Comparison of ENCODE assay signal across 26 cellular contexts in the genomic region with DNA sequence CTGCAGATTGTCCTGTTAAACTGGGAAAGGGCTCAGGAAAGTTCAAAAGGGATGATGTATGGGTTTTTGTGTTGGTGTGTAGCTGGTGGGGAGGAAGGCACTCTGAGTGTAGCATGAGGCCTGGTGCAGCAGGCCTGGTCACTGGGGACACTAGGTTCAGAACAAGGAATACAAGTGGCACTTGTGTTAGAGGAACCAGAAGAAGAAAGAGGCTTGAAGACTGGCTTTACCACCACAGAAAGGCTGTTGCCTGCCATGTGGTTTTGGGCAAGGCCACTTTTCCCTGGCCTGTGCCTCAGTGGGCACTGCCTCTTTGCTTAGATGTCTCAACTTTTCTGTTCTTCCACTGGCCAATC.
DNase-seq lines count a peak whose midpoint lies in the region; TF ChIP-seq lines count a peak whose summit lies in the region.
"Had no signal": no experiment of that assay in that cellular context is flagged by ENCODE, and none has a peak within 500 bp of the region (broad histone marks: within the 10 kb centered on the region; RNA-seq: fewer than 3 reads in every experiment).

No MANE protein-coding gene starts in this region.

- no peak overlapping the region for H3K4me3 ChIP-seq in KMS-11 (IDR thresholded peaks at IDR 0.05; ENCODE audit: insufficient read depth, low read depth, low read length)
- H3K4me3 ChIP-seq in endodermal cell (ENCODE audit: low read length) = no peak overlapping the region
- no peak overlapping the region for H3K4me3 ChIP-seq in stomach
- no peak overlapping the region for H3K4me3 ChIP-seq in MM.1S (ENCODE audit: low read length)
- H3K4me3 ChIP-seq: Peyer's patch, psoas muscle, transverse colon had no signal

- no peaks in the 10 kb centered on the region for H3K27me3 ChIP-seq in KMS-11 (ENCODE audit: insufficient read depth, low read depth)
- no peaks in the 10 kb centered on the region for H3K27me3 ChIP-seq in endodermal cell (ENCODE audit: control insufficient read depth, insufficient read depth, low read length, poor library complexity, severe bottlenecking)
- no peaks in the 10 kb centered on the region for H3K27me3 ChIP-seq in stomach
- H3K27me3 ChIP-seq in MM.1S (replicated peaks; ENCODE audit: insufficient read depth, low read length) = no peaks in the 10 kb centered on the region
- H3K27me3 ChIP-seq: neutrophil, Peyer's patch, transverse colon had no signal

- no peaks in the 10 kb centered on the region for H3K36me3 Mint-ChIP-seq in endodermal cell (ENCODE audit: low read depth)
- H3K36me3 Mint-ChIP-seq: CD14-positive monocyte had no signal

- intact Hi-C loops in stomach (cut with DNase I; ENCODE audit: low total_unique reads) = no loop called here

- H3K9ac ChIP-seq in KMS-11 = no peak overlapping the region
- H3K9ac ChIP-seq in endodermal cell (ENCODE audit: extremely low read depth, low read length, poor library complexity, severe bottlenecking) = no peak overlapping the region
- no peak overlapping the region for H3K9ac ChIP-seq in MM.1S (ENCODE audit: low read length)

- no peaks in the 10 kb centered on the region for H3F3A ChIP-seq in MM.1S (ENCODE audit: insufficient read depth, low read length)

- H3K4me1 ChIP-seq in KMS-11 (ENCODE audit: low read depth, poor library complexity, severe bottlenecking) = peaks cover 14% of the 10 kb centered on the region
- peaks cover 30% of the 10 kb centered on the region for H3K4me1 ChIP-seq in endodermal cell (ENCODE audit: control insufficient read depth, insufficient read depth, low read length)
- H3K4me1 ChIP-seq in stomach = peaks cover 36 to 88% (median 72%) of the 10 kb centered on the region in 4 donors
- peaks cover 8% of the 10 kb centered on the region for H3K4me1 ChIP-seq in MM.1S (ENCODE audit: low read length)

- H3K4me2 ChIP-seq in KMS-11 (peak overlapping the region; percentile 11; the same call in 1 of the 2 replicates), MM.1S (ENCODE audit: low read depth, low read length) (no peak overlapping the region)

- TF ChIP-seq CTCF in KMS-11 (conservative IDR thresholded peaks at IDR 0.05; ENCODE audit: low read depth, low read length) (no peak), endodermal cell (conservative IDR thresholded peaks at IDR 0.05) (no peak), stomach (IDR thresholded peaks at IDR 0.05) (no peak), MM.1S (IDR thresholded peaks at IDR 0.05; ENCODE audit: low read length) (no peak)

- H3K27ac Mint-ChIP-seq in endodermal cell = peak overlapping the region; percentile 62
- H3K27ac Mint-ChIP-seq: CD14-positive monocyte had no signal

- H3K9me3 Mint-ChIP-seq in endodermal cell = no peaks in the 10 kb centered on the region
- H3K9me3 Mint-ChIP-seq: CD14-positive monocyte had no signal

- H3K79me2 ChIP-seq in KMS-11 (ENCODE audit: insufficient read depth, low read depth) (no peaks in the 10 kb centered on the region), MM.1S (ENCODE audit: low read length) (no peaks in the 10 kb centered on the region)

- H2AFZ ChIP-seq in KMS-11 (ENCODE audit: low read depth) (no peak overlapping the region), MM.1S (ENCODE audit: low read length) (no peak overlapping the region)

- no peaks in the 10 kb centered on the region for H3K9me3 ChIP-seq in endodermal cell (ENCODE audit: control insufficient read depth, low read length)
- H3K9me3 ChIP-seq in stomach = no peaks in the 10 kb centered on the region
- H3K9me3 ChIP-seq in MM.1S (replicated peaks; ENCODE audit: insufficient read depth, low read length) = no peaks in the 10 kb centered on the region
- H3K9me3 ChIP-seq: neutrophil, Peyer's patch, psoas muscle, transverse colon had no signal

- H3K4me3 Mint-ChIP-seq in endodermal cell = no peak overlapping the region
- H3K4me3 Mint-ChIP-seq: CD14-positive monocyte had no signal

- TF ChIP-seq EP300 in stomach (IDR thresholded peaks at IDR 0.05) = no peak

- DNase-seq in NCI-H2029 treated with DMSO at 0.1 percent for 48 hours (lab: John Stamatoyannopoulos, UW) = peak; percentile 19
- no peak for DNase-seq in NCI-H2029 (lab: John Stamatoyannopoulos, UW)
- no peak for DNase-seq in endodermal cell
- DNase-seq in stomach = no peak
- DNase-seq in MM.1S = no peak
- DNase-seq in anterior cingulate cortex (lab: John Stamatoyannopoulos, UW) = no peak
- no peak for DNase-seq in stimulated activated naive CD4-positive, alpha-beta T cell treated with Interleukin-2 at 50 U/mL for 16 hours (lab: John Stamatoyannopoulos, UW)
- DNase-seq: activated CD4-positive, alpha-beta T cell treated with anti-CD3 and anti-CD28 coated beads for 48 hours; activated gamma-delta T cell treated with Interleukin-2 at 50 U/mL for 16 hours; central memory CD4-positive, alpha-beta T cell; cortex of kidney; effector memory CD4-positive, alpha-beta T cell; erythroblast; GOT3; NCI-H1048; NCI-H2171 treated with DMSO at 0.1 percent for 48 hours; NCI-H524 treated with DMSO at 0.1 percent for 48 hours; Peyer's patch; psoas muscle; SHP77 treated with DMSO at 0.1 percent for 48 hours; stimulated activated CD4-positive, alpha-beta T cell treated with anti-CD3 and anti-CD28 coated beads, Interleukin-12 subunit alpha, Interleukin-12 subunit beta, amount 100 ng/mL, for 4 hours; stimulated activated CD4-positive, alpha-beta T cell treated with anti-CD3 and anti-CD28 coated beads, Interleukin-2, amount 100 ng/mL, for 48 hours; transverse colon had no signal

- no peaks in the 10 kb centered on the region for H3K27me3 Mint-ChIP-seq in endodermal cell (ENCODE audit: insufficient read depth)

- no peaks in the 10 kb centered on the region for H3K9me2 ChIP-seq in MM.1S (replicated peaks; ENCODE audit: insufficient read depth, low read length)

- no peak for TF ChIP-seq POLR2A in stomach (IDR thresholded peaks at IDR 0.05)

- H3K36me3 ChIP-seq in KMS-11 (ENCODE audit: insufficient read depth) (no peaks in the 10 kb centered on the region), endodermal cell (ENCODE audit: control insufficient read depth, insufficient read depth, low read length) (no peaks in the 10 kb centered on the region), stomach (no peaks in the 10 kb centered on the region), MM.1S (replicated peaks; ENCODE audit: insufficient read depth, low read length) (no peaks in the 10 kb centered on the region)
- H3K36me3 ChIP-seq: neutrophil, Peyer's patch, transverse colon had no signal

- H3K27ac ChIP-seq in KMS-11 = no peak overlapping the region
- H3K27ac ChIP-seq in endodermal cell (ENCODE audit: low read depth, low read length) = no peak overlapping the region
- peak overlapping the region in 4 of 5 donors; percentile 22 to 46 (median 32) for H3K27ac ChIP-seq in stomach
- H3K27ac ChIP-seq in MM.1S (ENCODE audit: low read length) = no peak overlapping the region
- H3K27ac ChIP-seq: neutrophil, Peyer's patch, psoas muscle, transverse colon had no signal

- H3K4me1 Mint-ChIP-seq in endodermal cell = peaks cover 28% of the 10 kb centered on the region

- H4K20me1 ChIP-seq in KMS-11 (ENCODE audit: insufficient read depth) (no peaks in the 10 kb centered on the region), MM.1S (ENCODE audit: insufficient read depth, low read length) (no peaks in the 10 kb centered on the region)

Comparison
In these comparisons a context has a peak if more than half of its experiments do, and no peak if none do; other contexts are left out.
1. H3K27ac ChIP-seq: peak in stomach (4 of 5); none in KMS-11 (single experiment), endodermal cell (single experiment) and MM.1S (single experiment).